1 cellular context compared by ENCODE assay signal in the genomic region with DNA sequence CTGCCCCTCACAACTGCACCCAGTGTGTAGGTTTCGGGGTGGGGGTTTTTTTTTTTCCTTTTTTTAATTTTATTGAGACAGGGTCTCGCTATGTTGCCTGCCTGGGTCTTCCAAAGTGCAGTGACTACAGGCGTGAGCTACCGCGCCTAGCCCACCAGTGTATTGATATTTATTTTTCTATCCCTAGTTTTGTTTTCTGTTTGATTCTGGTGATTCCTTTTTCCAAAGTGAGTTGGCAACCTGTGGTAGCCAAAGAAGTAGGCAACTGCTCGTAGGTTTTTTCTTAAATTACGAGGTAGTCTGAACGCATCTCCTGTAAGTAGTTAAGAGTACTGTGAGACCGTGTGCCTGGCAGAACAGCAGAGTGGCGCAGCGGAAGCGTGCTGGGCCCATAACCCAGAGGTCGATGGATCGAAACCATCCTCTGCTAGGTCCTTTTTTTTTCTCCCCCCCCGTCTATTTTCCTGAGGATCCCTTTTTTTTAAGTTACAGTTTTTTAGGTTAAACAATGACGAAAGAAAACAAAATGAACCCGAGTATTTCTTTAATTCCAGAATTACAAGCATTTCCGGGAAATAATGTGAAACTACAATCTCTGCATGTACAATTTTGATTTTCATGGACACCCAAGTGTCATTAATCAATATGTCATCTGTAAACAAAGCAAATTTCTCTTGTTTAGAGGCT.
TF ChIP-seq lines count a peak whose summit lies in the region.

No MANE protein-coding gene starts in this region.

TF ChIP-seq in HepG2, 621 proteins besides CTCF, POLR2A, EP300 and RAD21 (continued from another document and continues in another):
- TF ChIP-seq ZBTB14 (CRISPR knock-in tag; IDR thresholded peaks at IDR 0.05) = no peak
- TF ChIP-seq, protein P1, sequence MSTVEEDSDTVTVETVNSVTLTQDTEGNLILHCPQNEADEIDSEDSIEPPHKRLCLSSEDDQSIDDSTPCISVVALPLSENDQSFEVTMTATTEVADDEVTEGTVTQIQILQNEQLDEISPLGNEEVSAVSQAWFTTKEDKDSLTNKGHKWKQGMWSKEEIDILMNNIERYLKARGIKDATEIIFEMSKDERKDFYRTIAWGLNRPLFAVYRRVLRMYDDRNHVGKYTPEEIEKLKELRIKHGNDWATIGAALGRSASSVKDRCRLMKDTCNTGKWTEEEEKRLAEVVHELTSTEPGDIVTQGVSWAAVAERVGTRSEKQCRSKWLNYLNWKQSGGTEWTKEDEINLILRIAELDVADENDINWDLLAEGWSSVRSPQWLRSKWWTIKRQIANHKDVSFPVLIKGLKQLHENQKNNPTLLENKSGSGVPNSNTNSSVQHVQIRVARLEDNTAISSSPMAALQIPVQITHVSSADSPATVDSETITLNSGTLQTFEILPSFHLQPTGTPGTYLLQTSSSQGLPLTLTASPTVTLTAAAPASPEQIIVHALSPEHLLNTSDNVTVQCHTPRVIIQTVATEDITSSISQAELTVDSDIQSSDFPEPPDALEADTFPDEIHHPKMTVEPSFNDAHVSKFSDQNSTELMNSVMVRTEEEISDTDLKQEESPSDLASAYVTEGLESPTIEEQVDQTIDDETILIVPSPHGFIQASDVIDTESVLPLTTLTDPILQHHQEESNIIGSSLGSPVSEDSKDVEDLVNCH (CRISPR knock-in tag; IDR thresholded peaks at IDR 0.05) = no peak
- no peak for TF ChIP-seq ZNF205 (CRISPR knock-in tag; IDR thresholded peaks at IDR 0.05)
- TF ChIP-seq TFAP4 (IDR thresholded peaks at IDR 0.05; ENCODE audit: borderline replicate concordance, low read depth) = no peak
- TF ChIP-seq ZNF720 (CRISPR knock-in tag; IDR thresholded peaks at IDR 0.05) = no peak
- TF ChIP-seq ZNF567 (CRISPR knock-in tag; IDR thresholded peaks at IDR 0.05; ENCODE audit: borderline replicate concordance) = no peak
- TF ChIP-seq MED1 (CRISPR knock-in tag; IDR thresholded peaks at IDR 0.05) = peak; percentile 28; the same call in 1 of the 2 replicates
- peak; percentile 30 for TF ChIP-seq PITX1 (CRISPR knock-in tag; IDR thresholded peaks at IDR 0.05)
- TF ChIP-seq BCL6 (CRISPR knock-in tag; IDR thresholded peaks at IDR 0.05) = no peak
- TF ChIP-seq ZSCAN21 (CRISPR knock-in tag; IDR thresholded peaks at IDR 0.05; ENCODE audit: borderline replicate concordance) = no peak
- TF ChIP-seq NFKB2 (CRISPR knock-in tag; IDR thresholded peaks at IDR 0.05; ENCODE audit: borderline replicate concordance) = no peak
- no peak for TF ChIP-seq ZBTB42 (CRISPR knock-in tag; IDR thresholded peaks at IDR 0.05)
- TF ChIP-seq, protein P2, sequence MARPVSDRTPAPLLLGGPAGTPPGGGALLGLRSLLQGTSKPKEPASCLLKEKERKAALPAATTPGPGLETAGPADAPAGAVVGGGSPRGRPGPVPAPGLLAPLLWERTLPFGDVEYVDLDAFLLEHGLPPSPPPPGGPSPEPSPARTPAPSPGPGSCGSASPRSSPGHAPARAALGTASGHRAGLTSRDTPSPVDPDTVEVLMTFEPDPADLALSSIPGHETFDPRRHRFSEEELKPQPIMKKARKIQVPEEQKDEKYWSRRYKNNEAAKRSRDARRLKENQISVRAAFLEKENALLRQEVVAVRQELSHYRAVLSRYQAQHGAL (CRISPR knock-in tag; IDR thresholded peaks at IDR 0.05; ENCODE audit: not compliant biosample characterization) = no peak
- no peak for TF ChIP-seq ZNF589 (CRISPR knock-in tag; conservative IDR thresholded peaks at IDR 0.05)
- TF ChIP-seq, protein P3, sequence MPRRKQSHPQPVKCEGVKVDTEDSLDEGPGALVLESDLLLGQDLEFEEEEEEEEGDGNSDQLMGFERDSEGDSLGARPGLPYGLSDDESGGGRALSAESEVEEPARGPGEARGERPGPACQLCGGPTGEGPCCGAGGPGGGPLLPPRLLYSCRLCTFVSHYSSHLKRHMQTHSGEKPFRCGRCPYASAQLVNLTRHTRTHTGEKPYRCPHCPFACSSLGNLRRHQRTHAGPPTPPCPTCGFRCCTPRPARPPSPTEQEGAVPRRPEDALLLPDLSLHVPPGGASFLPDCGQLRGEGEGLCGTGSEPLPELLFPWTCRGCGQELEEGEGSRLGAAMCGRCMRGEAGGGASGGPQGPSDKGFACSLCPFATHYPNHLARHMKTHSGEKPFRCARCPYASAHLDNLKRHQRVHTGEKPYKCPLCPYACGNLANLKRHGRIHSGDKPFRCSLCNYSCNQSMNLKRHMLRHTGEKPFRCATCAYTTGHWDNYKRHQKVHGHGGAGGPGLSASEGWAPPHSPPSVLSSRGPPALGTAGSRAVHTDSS (CRISPR knock-in tag; conservative IDR thresholded peaks at IDR 0.05) = 0 out of 2 replicates have a peak, but pooled peaks have one; percentile 24
- TF ChIP-seq NKX3-1 (CRISPR knock-in tag; IDR thresholded peaks at IDR 0.05) = no peak; the same call in 1 of the 2 replicates
- no peak for TF ChIP-seq ZNF446 (CRISPR knock-in tag; IDR thresholded peaks at IDR 0.05)
- TF ChIP-seq NCOR1 (IDR thresholded peaks at IDR 0.05; ENCODE audit: borderline replicate concordance, low read length) = peak; percentile 60; the same call in 1 of the 2 replicates
- TF ChIP-seq TCF7L2 (IDR thresholded peaks at IDR 0.05; ENCODE audit: low read depth, low read length) = no peak
- TF ChIP-seq ZSCAN20 (CRISPR knock-in tag; IDR thresholded peaks at IDR 0.05; ENCODE audit: borderline replicate concordance) = no peak
- TF ChIP-seq ZNF616 (CRISPR knock-in tag; IDR thresholded peaks at IDR 0.05; ENCODE audit: low read depth) = no peak
- TF ChIP-seq BHLHE40 (IDR thresholded peaks at IDR 0.05; ENCODE audit: low read length) = 0 out of 2 replicates have a peak, but pooled peaks have one; percentile 13
- no peak for TF ChIP-seq RERE (CRISPR knock-in tag; IDR thresholded peaks at IDR 0.05; ENCODE audit: low read depth)
- TF ChIP-seq SNAPC2 (CRISPR knock-in tag; IDR thresholded peaks at IDR 0.05) = no peak
- no peak for TF ChIP-seq ZNF235 (CRISPR knock-in tag; IDR thresholded peaks at IDR 0.05; ENCODE audit: borderline replicate concordance)
- TF ChIP-seq ZFYVE20 (CRISPR knock-in tag; IDR thresholded peaks at IDR 0.05; ENCODE audit: borderline replicate concordance, low read depth) = no peak
- no peak for TF ChIP-seq MLLT10 (CRISPR knock-in tag; IDR thresholded peaks at IDR 0.05)
- no peak for TF ChIP-seq JUNB (CRISPR knock-in tag; IDR thresholded peaks at IDR 0.05; ENCODE audit: borderline replicate concordance)
- no peak for TF ChIP-seq ZSCAN29 (CRISPR knock-in tag; conservative IDR thresholded peaks at IDR 0.05)
- no peak for TF ChIP-seq PCBP1 (IDR thresholded peaks at IDR 0.05; ENCODE audit: borderline replicate concordance, low read depth, low read length)
- TF ChIP-seq HHEX (CRISPR knock-in tag; IDR thresholded peaks at IDR 0.05) = no peak
- TF ChIP-seq SUZ12 (IDR thresholded peaks at IDR 0.05; ENCODE audit: low read depth, low read length) = no peak
- no peak for TF ChIP-seq CSRNP1 (CRISPR knock-in tag; IDR thresholded peaks at IDR 0.05)
- no peak for TF ChIP-seq IKZF4 (CRISPR knock-in tag; IDR thresholded peaks at IDR 0.05; ENCODE audit: borderline replicate concordance, low read depth, not compliant biosample characterization)
- 0 out of 2 replicates have a peak, but pooled peaks have one; percentile 27 for TF ChIP-seq FOXP4 (CRISPR knock-in tag; IDR thresholded peaks at IDR 0.05)
- TF ChIP-seq ZNF224 (CRISPR knock-in tag; IDR thresholded peaks at IDR 0.05) = 0 out of 2 replicates have a peak, but pooled peaks have one; percentile 8
- no peak for TF ChIP-seq PRMT3 (CRISPR knock-in tag; IDR thresholded peaks at IDR 0.05; ENCODE audit: borderline replicate concordance, low read depth)
- TF ChIP-seq ATAD3A (CRISPR knock-in tag; IDR thresholded peaks at IDR 0.05) = no peak
- TF ChIP-seq, protein P4, sequence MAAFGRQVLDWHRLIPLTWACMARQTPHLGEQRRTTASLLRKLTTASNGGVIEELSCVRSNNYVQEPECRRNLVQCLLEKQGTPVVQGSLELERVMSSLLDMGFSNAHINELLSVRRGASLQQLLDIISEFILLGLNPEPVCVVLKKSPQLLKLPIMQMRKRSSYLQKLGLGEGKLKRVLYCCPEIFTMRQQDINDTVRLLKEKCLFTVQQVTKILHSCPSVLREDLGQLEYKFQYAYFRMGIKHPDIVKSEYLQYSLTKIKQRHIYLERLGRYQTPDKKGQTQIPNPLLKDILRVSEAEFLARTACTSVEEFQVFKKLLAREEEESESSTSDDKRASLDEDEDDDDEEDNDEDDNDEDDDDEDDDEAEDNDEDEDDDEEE (CRISPR knock-in tag; IDR thresholded peaks at IDR 0.05) = no peak
